Comparison of ENCODE assay signal across 20 cellular contexts in the genomic region with DNA sequence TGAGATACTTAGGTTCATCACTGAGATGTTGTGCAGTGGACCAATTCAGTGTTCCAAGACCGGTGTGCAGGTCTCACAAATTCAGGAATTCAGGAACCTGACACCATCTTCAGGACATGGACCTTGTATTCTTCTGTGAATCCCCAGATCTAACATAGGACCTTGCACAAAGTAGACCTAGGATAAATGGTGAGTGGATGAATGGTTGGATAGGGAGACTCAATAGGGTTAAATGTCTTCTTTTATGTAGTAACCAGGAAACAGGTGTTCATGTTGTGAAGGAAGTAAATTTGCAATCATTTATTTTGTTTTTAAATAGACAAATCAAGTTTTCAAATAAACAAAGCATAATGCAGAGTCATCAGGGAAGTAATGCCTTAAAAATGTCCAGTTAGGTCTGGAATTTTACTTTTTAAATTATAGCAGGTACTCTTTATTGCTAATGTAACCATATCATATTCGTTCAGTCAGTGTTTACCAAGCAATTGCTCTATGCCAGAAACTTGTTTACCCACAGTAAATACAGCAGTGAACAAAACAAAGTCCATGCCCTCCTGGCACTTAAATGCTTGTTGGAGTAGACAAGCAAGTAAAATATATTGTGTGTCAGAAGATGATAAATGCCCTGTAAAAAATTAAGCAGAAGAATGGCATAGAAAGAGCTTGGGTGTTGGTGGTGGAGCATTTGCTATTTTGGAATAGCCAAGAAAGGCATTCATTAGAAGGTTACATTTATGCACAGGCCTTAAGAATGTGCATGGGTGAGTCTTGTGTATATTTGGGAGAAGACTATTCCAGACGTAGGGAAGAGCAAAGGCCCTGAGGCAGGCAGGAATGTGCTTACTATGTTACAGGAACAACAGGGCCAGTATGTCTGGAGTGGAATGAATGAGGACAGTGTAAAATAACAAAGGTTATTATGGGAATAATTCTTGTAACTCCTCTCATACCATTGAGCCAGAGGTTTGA. TPM values are rescaled to one million over a fixed set of nuclear protein-coding genes. Genes with fewer than 3 reads are reported as not detected.
DNase-seq lines count a peak whose midpoint lies in the region; ATAC-seq, FAIRE-seq and TF ChIP-seq lines count a peak whose summit lies in the region.
"Had no signal": no experiment of that assay in that cellular context is flagged by ENCODE, and none has a peak within 500 bp of the region (broad histone marks: within the 10 kb centered on the region; RNA-seq: fewer than 3 reads in every experiment).

No MANE protein-coding gene starts in this region.

- dilution Hi-C loops in endothelial cell of umbilical vein (cut with MboI; ENCODE audit: extremely low pct_ligation_motif_present, low sequenced_read_pairs): no loop called here

- intact Hi-C loops in endothelial cell of umbilical vein (cut with micrococcal nuclease): no loop called here

- no peak for TF ChIP-seq POLR2A in endothelial cell of umbilical vein (IDR thresholded peaks at IDR 0.05; ENCODE audit: low read depth, low read length)

- H3K27ac ChIP-seq in endothelial cell of umbilical vein (ENCODE audit: insufficient read depth, low read depth, low read length): no peak overlapping the region
- H3K27ac ChIP-seq: foreskin keratinocyte, HL-60, Peyer's patch, vagina had no signal

- no peak overlapping the region for H3K4me2 ChIP-seq in endothelial cell of umbilical vein (ENCODE audit: insufficient read depth, low read length)

- H3K4me3 ChIP-seq in endothelial cell of umbilical vein (replicated peaks in 1 of 3; ENCODE audit: insufficient read depth in 1 of 3, low read depth in 1 of 3, low read length in 3 of 3): no peak overlapping the region
- H3K4me3 ChIP-seq: Peyer's patch, vagina had no signal

- H3K36me3 ChIP-seq in endothelial cell of umbilical vein (ENCODE audit: control insufficient read depth in 2 of 2, extremely low read depth in 1 of 2, insufficient read depth in 2 of 2, low read length in 2 of 2): peaks cover 1 to 3% of the 10 kb centered on the region in 2 experiments
- H3K36me3 ChIP-seq: Peyer's patch, vagina had no signal

- H3K9me1 ChIP-seq in endothelial cell of umbilical vein (replicated peaks; ENCODE audit: control insufficient read depth, extremely low read depth, insufficient read depth, low read length): no peaks in the 10 kb centered on the region

- no peaks in the 10 kb centered on the region for H3K9me3 ChIP-seq in endothelial cell of umbilical vein (replicated peaks; ENCODE audit: control insufficient read depth, insufficient read depth, low read length)
- H3K9me3 ChIP-seq: Peyer's patch, vagina had no signal

- ATAC-seq in HG02642 (IDR thresholded peaks at IDR 0.05; ENCODE audit: poor library complexity, unreplicated experiment): no peak
- ATAC-seq: foreskin keratinocyte; naive thymus-derived CD8-positive, alpha-beta T cell; stimulated activated naive CD8-positive, alpha-beta T cell treated with anti-CD3 and anti-CD28 coated beads, Interleukin-15, amount 100 ng/mL, for 72 hours had no signal

- no peak overlapping the region for H2AFZ ChIP-seq in endothelial cell of umbilical vein (ENCODE audit: low read depth, low read length)

- no peak for TF ChIP-seq CTCF in endothelial cell of umbilical vein (IDR thresholded peaks at IDR 0.05; ENCODE audit: extremely low read depth in 1 of 2, insufficient read depth in 1 of 2, low read depth in 1 of 2, low read length in 2 of 2)

- no peaks in the 10 kb centered on the region for H3K4me1 ChIP-seq in endothelial cell of umbilical vein (ENCODE audit: control insufficient read depth, extremely low read depth, insufficient read depth, low read length)
- H3K4me1 ChIP-seq: foreskin keratinocyte, Peyer's patch, vagina had no signal

- no peak overlapping the region for H3K9ac ChIP-seq in endothelial cell of umbilical vein (replicated peaks; ENCODE audit: extremely low read depth, insufficient read depth, low read length)

- FAIRE-seq in endothelial cell of umbilical vein (lab: Jason Lieb, UNC): peak; percentile 8

- DNase-seq in COLO668 (lab: John Stamatoyannopoulos, UW; ENCODE audit: unreplicated experiment) (peak; percentile 63), NCI-H1105 treated with DMSO at 0.1 percent for 48 hours (lab: John Stamatoyannopoulos, UW) (peak; percentile 85), NCI-H510A (lab: John Stamatoyannopoulos, UW) (peak; percentile 60), endothelial cell of umbilical vein (ENCODE audit: low read depth, low spot score) (no peak), GM03348 (ENCODE audit: low spot score) (no peak), NCI-H82 treated with DMSO at 0.1 percent for 48 hours (lab: John Stamatoyannopoulos, UW; ENCODE audit: unreplicated experiment) (no peak), T1000 (lab: John Stamatoyannopoulos, UW) (no peak)
- DNase-seq: activated B cell treated with CpG ODN at 0.5 μM for 24 hours; amniotic stem cell; cerebellar nuclear complex; foreskin keratinocyte; KG1; naive thymus-derived CD8-positive, alpha-beta T cell; NCI-H2171 treated with DMSO at 0.1 percent for 48 hours; Peyer's patch; stimulated activated naive CD8-positive, alpha-beta T cell treated with anti-CD3 and anti-CD28 coated beads, Interleukin-15, amount 100 ng/mL, for 72 hours; SW 1271 had no signal

- POLR2A ChIA-PET in endothelial cell of umbilical vein (lab: Charles Lee): no interaction called here

- H3K79me2 ChIP-seq in endothelial cell of umbilical vein (ENCODE audit: control insufficient read depth, insufficient read depth, low read length): no peaks in the 10 kb centered on the region

- no peaks in the 10 kb centered on the region for H4K20me1 ChIP-seq in endothelial cell of umbilical vein (replicated peaks; ENCODE audit: control insufficient read depth, extremely low read depth, insufficient read depth, low read length)

- CTCF ChIA-PET in endothelial cell of umbilical vein (lab: Charles Lee): no interaction called here

- H3K27me3 ChIP-seq in endothelial cell of umbilical vein (ENCODE audit: control insufficient read depth in 2 of 2, insufficient read depth in 2 of 2, low read length in 2 of 2): no peaks in the 10 kb centered on the region
- H3K27me3 ChIP-seq: foreskin keratinocyte, Peyer's patch, vagina had no signal

- no TSS peak for BruUV-seq in endothelial cell of umbilical vein (replicated peaks; lab: Mats Ljungman, UMichigan)

TF ChIP-seq in endothelial cell of umbilical vein, 7 proteins besides CTCF, POLR2A, EP300 and RAD21:
- TF ChIP-seq JUN (IDR thresholded peaks at IDR 0.05; ENCODE audit: borderline replicate concordance, insufficient read depth, insufficient read length, low read depth): no peak
- TF ChIP-seq FOS (IDR thresholded peaks at IDR 0.05; ENCODE audit: borderline replicate concordance, insufficient read depth, low read length): no peak
- TF ChIP-seq, protein P1, sequence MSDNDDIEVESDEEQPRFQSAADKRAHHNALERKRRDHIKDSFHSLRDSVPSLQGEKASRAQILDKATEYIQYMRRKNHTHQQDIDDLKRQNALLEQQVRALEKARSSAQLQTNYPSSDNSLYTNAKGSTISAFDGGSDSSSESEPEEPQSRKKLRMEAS (IDR thresholded peaks at IDR 0.05; ENCODE audit: insufficient read depth, insufficient read length): no peak
- no peak for TF ChIP-seq EZH2 (IDR thresholded peaks at IDR 0.05; ENCODE audit: borderline replicate concordance, low read depth, low read length, severe bottlenecking)
- TF ChIP-seq POLR2AphosphoS5 (IDR thresholded peaks at IDR 0.05; ENCODE audit: insufficient read depth, low read depth, low read length): no peak

RNA-seq across cellular contexts. Expression of a gene that starts 26.3 kb away (rescaled TPM):
- total RNA-seq in endothelial cell of umbilical vein: 13.1 and 15.8 TPM in 2 replicates
- polyA plus RNA-seq in endothelial cell of umbilical vein: 5.3 and 8.1 TPM in 2 replicates
- polyA plus RNA-seq in endothelial cell of umbilical vein (2011; cell fraction: cytosol; rRNA removed): 10.8 and 12.2 TPM in 2 replicates
- polyA plus RNA-seq in endothelial cell of umbilical vein (2011; cell fraction: nucleus; rRNA removed): 7.4 and 10.6 TPM in 2 replicates
- polyA plus RNA-seq in endothelial cell of umbilical vein (2012): 13.5 and 16.5 TPM in 2 replicates
- 4.5 and 5.8 TPM in 2 replicates for polyA minus RNA-seq in endothelial cell of umbilical vein
- polyA minus RNA-seq in endothelial cell of umbilical vein (2011; cell fraction: cytosol; rRNA and poly(A)+ RNA removed): 3.8 TPM
- polyA minus RNA-seq in endothelial cell of umbilical vein (2011; cell fraction: nucleus; rRNA and poly(A)+ RNA removed): 11.7 and 13.6 TPM in 2 replicates

RNA-seq across cellular contexts. Expression of a gene that starts 38.5 kb away (rescaled TPM):
- 10.8 and 16.3 TPM in 2 replicates for total RNA-seq in endothelial cell of umbilical vein
- polyA plus RNA-seq in endothelial cell of umbilical vein: 4.6 and 4.9 TPM in 2 replicates
- polyA plus RNA-seq in endothelial cell of umbilical vein (2011; cell fraction: cytosol; rRNA removed): 2.9 and 3.1 TPM in 2 replicates
- polyA plus RNA-seq in endothelial cell of umbilical vein (2011; cell fraction: nucleus; rRNA removed): 18.9 and 19.1 TPM in 2 replicates
- polyA plus RNA-seq in endothelial cell of umbilical vein (2012): 4.5 and 5.8 TPM in 2 replicates
- polyA minus RNA-seq in endothelial cell of umbilical vein: 22.4 and 30.6 TPM in 2 replicates
- 9.6 TPM for polyA minus RNA-seq in endothelial cell of umbilical vein (2011; cell fraction: cytosol; rRNA and poly(A)+ RNA removed)
- 46.1 and 52.4 TPM in 2 replicates for polyA minus RNA-seq in endothelial cell of umbilical vein (2011; cell fraction: nucleus; rRNA and poly(A)+ RNA removed)
- total RNA-seq: naive thymus-derived CD8-positive, alpha-beta T cell had no signal

Comparison
In these comparisons a context has a peak if more than half of its experiments do, and no peak if none do; other contexts are left out.
1. DNase-seq: peak in COLO668 (single experiment), NCI-H1105 treated with DMSO at 0.1 percent for 48 hours (single experiment) and NCI-H510A (single experiment); none in endothelial cell of umbilical vein (single experiment), GM03348 (single experiment), NCI-H82 treated with DMSO at 0.1 percent for 48 hours (single experiment) and T1000 (single experiment).